8 cellular contexts compared by ENCODE assay signal in the genomic region with DNA sequence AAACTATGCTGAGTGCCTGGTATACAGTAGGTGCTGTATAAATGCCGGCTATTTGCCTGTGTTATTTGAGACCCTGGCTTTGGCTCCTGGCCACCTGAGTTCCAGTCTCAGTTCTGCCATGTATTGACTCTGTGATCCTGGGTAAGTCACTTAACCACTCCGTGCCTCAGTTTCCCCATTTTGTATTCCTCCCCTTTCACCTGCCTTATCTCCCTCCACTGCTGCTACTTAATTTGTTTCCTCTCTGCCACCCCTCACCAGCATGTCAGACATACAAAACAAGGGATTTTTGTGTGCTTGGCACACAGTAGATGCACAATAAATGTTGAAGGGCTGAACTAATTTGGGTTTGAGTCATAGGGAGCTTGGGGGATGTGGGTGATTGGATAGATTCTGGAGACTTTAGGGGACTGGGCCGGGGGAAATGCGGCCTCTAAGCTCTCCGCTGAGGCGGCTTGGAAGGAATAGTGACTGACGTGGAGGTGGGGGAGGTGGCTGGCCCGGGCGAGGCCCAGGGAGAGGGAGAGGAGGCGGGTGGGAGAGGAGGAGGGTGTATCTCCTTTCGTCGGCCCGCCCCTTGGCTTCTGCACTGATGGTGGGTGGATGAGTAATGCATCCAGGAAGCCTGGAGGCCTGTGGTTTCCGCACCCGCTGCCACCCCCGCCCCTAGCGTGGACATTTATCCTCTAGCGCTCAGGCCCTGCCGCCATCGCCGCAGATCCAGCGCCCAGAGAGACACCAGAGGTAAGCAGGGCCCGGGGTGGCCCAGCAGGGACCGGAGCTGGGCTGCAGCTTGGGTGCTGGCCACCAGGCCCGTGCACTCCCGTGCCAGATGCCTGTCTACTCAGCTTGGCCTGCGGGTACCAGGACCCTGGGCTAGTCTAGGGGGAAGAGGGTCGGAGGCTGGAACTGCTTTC. TPM values are rescaled to one million over a fixed set of nuclear protein-coding genes. Genes with fewer than 3 reads are reported as not detected.
A peak's percentile ranks its signal among the peaks of the same experiment; 100 is the strongest.
DNase-seq lines count a peak whose midpoint lies in the region; ATAC-seq, FAIRE-seq and TF ChIP-seq lines count a peak whose summit lies in the region.

TSS of gene TIMP1 (plus strand) at position 706 of the 917 bp plus-strand sequence. CDS start 980 bp downstream, outside the sequence.

- H3K4me3 Mint-ChIP-seq in activated CD8-positive, alpha-beta memory T cell treated with anti-CD3 and anti-CD28 coated beads, Interleukin-2, amount 10 ng/mL, durations not matched to agents 7 days and 5 days, result peak within 1 kb of the TSS; percentile 46

- WGBS in H1 (ENCODE audit: extremely low coverage in 1 of 2, insufficient coverage in 1 of 2, insufficient read length in 1 of 2, insufficient replicate concordance in 2 of 2, low coverage in 1 of 2, low lambda C conversion rate in 2 of 2, missing lambda C conversion rate in 1 of 2), 2 experiments, result 8% methylated on average over 15 of the region's 28 CpGs; no CpG with 5 or more reads in 1 of the 2 experiments
- WGBS in mesendoderm (ENCODE audit: extremely low coverage, insufficient coverage, low lambda C conversion rate), result no CpG with 5 or more reads among the region's 28 CpGs

- H2AK5ac ChIP-seq in H1 (ENCODE audit: low read depth, low read length), result no peak within 1 kb of the TSS
- no peak within 1 kb of the TSS for H2AK5ac ChIP-seq in mesendoderm (ENCODE audit: low read length)

- H3K4me3 ChIP-seq in H1 (ENCODE audit: extremely low read depth in 1 of 4, insufficient read depth in 2 of 4, low read depth in 3 of 4, low read length in 4 of 4), result peak within 1 kb of the TSS; percentile 45 to 66 (median 48)
- peak within 1 kb of the TSS; percentile 33 for H3K4me3 ChIP-seq in mesendoderm (ENCODE audit: low read length)

- ATAC-seq in GM18520 (IDR thresholded peaks at IDR 0.05; ENCODE audit: unreplicated experiment) (peak; percentile 49), HG02981 (IDR thresholded peaks at IDR 0.05; ENCODE audit: unreplicated experiment) (peak; percentile 91)
- peak; percentile 95 for ATAC-seq in activated CD8-positive, alpha-beta memory T cell treated with anti-CD3 and anti-CD28 coated beads, Interleukin-2, amount 10 ng/mL, durations not matched to agents 7 days and 5 days

- 0 out of 2 replicates have a peak within 1 kb of the TSS, but pooled peaks have one; percentile 27 for H2BK12ac ChIP-seq in H1 (ENCODE audit: low read depth, low read length)

- no peak within 1 kb of the TSS for H3K56ac ChIP-seq in H1 (replicated peaks; ENCODE audit: insufficient read length, low read depth, low read length)
- peak within 1 kb of the TSS; percentile 87 for H3K56ac ChIP-seq in mesendoderm (ENCODE audit: low read length)

- H4K8ac ChIP-seq in H1 (ENCODE audit: extremely low read depth, insufficient read depth, low read length), result no peak within 1 kb of the TSS
- H4K8ac ChIP-seq in mesendoderm (ENCODE audit: low read depth, low read length), result peak within 1 kb of the TSS; percentile 66

- H3K27me3 ChIP-seq in H1 (replicated peaks in 1 of 4; ENCODE audit: control insufficient read depth in 3 of 4, extremely low read depth in 1 of 4, insufficient read depth in 3 of 4, low read length in 3 of 4) (no peaks in the 10 kb centered on the region), mesendoderm (ENCODE audit: insufficient read depth, low read length, poor library complexity) (no peaks in the 10 kb centered on the region)

- peak within 1 kb of the TSS in 3 of 4 experiments; percentile 20 to 48 (median 43); a peak in 5 of 7 replicates for H3K9ac ChIP-seq in H1 (replicated peaks in 1 of 4; ENCODE audit: extremely low read depth in 1 of 4, low read depth in 3 of 4, low read length in 3 of 4)
- H3K9ac ChIP-seq in mesendoderm (ENCODE audit: low read length), result peak within 1 kb of the TSS; percentile 79

- H3K79me2 ChIP-seq in H1 (ENCODE audit: control insufficient read depth in 1 of 2, insufficient read depth in 2 of 2, low read length in 2 of 2) (no peaks in the 10 kb centered on the region), mesendoderm (ENCODE audit: control insufficient read depth, insufficient read depth, low read length) (no peaks in the 10 kb centered on the region)

- CTCF ChIA-PET in activated CD8-positive, alpha-beta memory T cell treated with anti-CD3 and anti-CD28 coated beads, Interleukin-2, amount 10 ng/mL, durations not matched to agents 7 days and 5 days (lab: Charles Lee), result interaction anchor here (0.6 to 1.4 kb wide), 3 partner anchors 14 to 52 kb away, joined by 3 to 4 read pairs (median 3); no protein-coding TSS in a partner anchor
- CTCF ChIA-PET in H1 (lab: Charles Lee; ENCODE audit: partially characterized antibody), result interaction anchor here (0.6 to 2.5 kb wide), 9 partner anchors 8 to 437 kb away, joined by 3 to 12 read pairs (median 4); partner anchors contain the start of gene RBM10

- H3K4me1 Mint-ChIP-seq in activated CD8-positive, alpha-beta memory T cell treated with anti-CD3 and anti-CD28 coated beads, Interleukin-2, amount 10 ng/mL, durations not matched to agents 7 days and 5 days, result peaks cover 28% of the 10 kb centered on the region

- H3K4me2 ChIP-seq in H1 (ENCODE audit: insufficient read depth in 1 of 2, low read depth in 2 of 2, low read length in 2 of 2) (peak within 1 kb of the TSS; percentile 66 to 67), mesendoderm (ENCODE audit: low read length) (peak within 1 kb of the TSS; percentile 31)

- peak; percentile 1 for DNase-seq in NK-92 (lab: John Stamatoyannopoulos, UW; ENCODE audit: unreplicated experiment)
- peak; percentile 91 for DNase-seq in activated CD8-positive, alpha-beta memory T cell treated with anti-CD3 and anti-CD28 coated beads, Interleukin-2, amount 10 ng/mL, durations not matched to agents 7 days and 5 days
- DNase-seq in H1 (ENCODE audit: low read depth in 1 of 2, low spot score in 2 of 2), result peak in 1 of 2 experiments; percentile 70
- peak; percentile 94 for DNase-seq in mesendoderm
- DNase-seq in stimulated activated CD8-positive, alpha-beta memory T cell treated with anti-CD3 and anti-CD28 coated beads, Interleukin-15, amount 100 ng/mL, for 1 hour (ENCODE audit: low read depth), result peak; percentile 54
- DNase-seq in NCI-H1930 (lab: John Stamatoyannopoulos, UW), result no peak

- H3K27ac Mint-ChIP-seq in activated CD8-positive, alpha-beta memory T cell treated with anti-CD3 and anti-CD28 coated beads, Interleukin-2, amount 10 ng/mL, durations not matched to agents 7 days and 5 days, result peak within 1 kb of the TSS; percentile 53

- H3K18ac ChIP-seq in H1 (ENCODE audit: extremely low read depth, low read length) (peak within 1 kb of the TSS; percentile 32), mesendoderm (ENCODE audit: low read length) (peak within 1 kb of the TSS; percentile 92)

- H3K23ac ChIP-seq in H1 (ENCODE audit: insufficient read length), result no peak within 1 kb of the TSS
- no peak within 1 kb of the TSS for H3K23ac ChIP-seq in mesendoderm (ENCODE audit: low read length)

- H3K4ac ChIP-seq in H1 (replicated peaks; ENCODE audit: insufficient read length, low read depth, low read length) (no peak within 1 kb of the TSS), mesendoderm (ENCODE audit: low read depth, low read length) (peak within 1 kb of the TSS; percentile 90)

- no peaks in the 10 kb centered on the region for H3K9me3 ChIP-seq in H1 (ENCODE audit: insufficient read depth in 2 of 2, low read depth in 1 of 2, low read length in 1 of 2)

- H2BK15ac ChIP-seq in H1 (ENCODE audit: low read length) (no peak within 1 kb of the TSS), mesendoderm (replicated peaks; ENCODE audit: low read depth) (no peak within 1 kb of the TSS)

- no peak for TF ChIP-seq CTCF in H1 (IDR thresholded peaks at IDR 0.05; ENCODE audit: control extremely low read depth in 1 of 3, insufficient read depth in 1 of 3, low read depth in 1 of 3, low read length in 3 of 3)

- no peaks in the 10 kb centered on the region for H3K9me3 Mint-ChIP-seq in activated CD8-positive, alpha-beta memory T cell treated with anti-CD3 and anti-CD28 coated beads, Interleukin-2, amount 10 ng/mL, durations not matched to agents 7 days and 5 days (ENCODE audit: low read depth)

- H3K14ac ChIP-seq in H1 (ENCODE audit: insufficient read length), result no peak within 1 kb of the TSS

- peak within 1 kb of the TSS; percentile 43 for H2BK120ac ChIP-seq in H1 (replicated peaks; ENCODE audit: low read depth, low read length)
- H2BK120ac ChIP-seq in mesendoderm (ENCODE audit: low read depth, low read length), result no peak within 1 kb of the TSS

- no peaks in the 10 kb centered on the region; the same call in 1 of the 2 replicates for H3K23me2 ChIP-seq in H1 (ENCODE audit: low read depth, low read length)

- peak in 1 of 2 experiments; percentile 37; a peak in 1 of 3 replicates for TF ChIP-seq POLR2A in H1 (IDR thresholded peaks at IDR 0.05; ENCODE audit: control extremely low read depth in 1 of 2, low read depth in 2 of 2, low read length in 2 of 2)

- H3K36me3 ChIP-seq in H1 (ENCODE audit: control insufficient read depth in 2 of 4, insufficient read depth in 4 of 4, low read length in 3 of 4) (no peaks in the 10 kb centered on the region; a peak in 1 of 8 replicates), mesendoderm (ENCODE audit: control insufficient read depth, insufficient read depth, low read length) (no peaks in the 10 kb centered on the region)

- POLR2A ChIA-PET in H1 (lab: Charles Lee; ENCODE audit: partially characterized antibody), result interaction anchor here (0.5 to 1.8 kb wide), 12 partner anchors 8 to 174 kb away, joined by 3 to 9 read pairs (median 4); no protein-coding TSS in a partner anchor

- H4K91ac ChIP-seq in H1 (replicated peaks; ENCODE audit: insufficient read length, low read length), result no peak within 1 kb of the TSS

- H2AFZ ChIP-seq in H1 (ENCODE audit: low read length), result no peak within 1 kb of the TSS

- no peak within 1 kb of the TSS for H3K27ac ChIP-seq in H1 (ENCODE audit: low read depth, low read length)
- H3K27ac ChIP-seq in mesendoderm (ENCODE audit: low read depth, low read length), result peak within 1 kb of the TSS; percentile 11

- peaks cover 0 to 7% (median 3%) of the 10 kb centered on the region in 4 experiments; a peak in 3 of 7 replicates for H3K4me1 ChIP-seq in H1 (replicated peaks in 1 of 4; ENCODE audit: control insufficient read depth in 3 of 4, insufficient read depth in 4 of 4, low read length in 3 of 4)
- no peaks in the 10 kb centered on the region for H3K4me1 ChIP-seq in mesendoderm (ENCODE audit: control insufficient read depth, low read depth, low read length)

- H3K79me1 ChIP-seq in H1 (ENCODE audit: low read depth, low read length) (no peaks in the 10 kb centered on the region), mesendoderm (ENCODE audit: low read length) (no peaks in the 10 kb centered on the region)

- H2BK20ac ChIP-seq in H1 (ENCODE audit: low read length), result 0 out of 2 replicates have a peak within 1 kb of the TSS, but pooled peaks have one; percentile 32

- no peak for TF ChIP-seq RAD21 in H1 (IDR thresholded peaks at IDR 0.05 in 1 of 2, conservative IDR thresholded peaks at IDR 0.05 in 1 of 2; ENCODE audit: low read depth in 2 of 2, low read length in 2 of 2)

- peak; percentile 50 for FAIRE-seq in H1 (lab: Jason Lieb, UNC)

- H3K36me3 Mint-ChIP-seq in activated CD8-positive, alpha-beta memory T cell treated with anti-CD3 and anti-CD28 coated beads, Interleukin-2, amount 10 ng/mL, durations not matched to agents 7 days and 5 days, result peaks cover 2% of the 10 kb centered on the region

- H2BK5ac ChIP-seq in H1 (ENCODE audit: low read depth, low read length) (no peak within 1 kb of the TSS; the same call in 1 of the 2 replicates), mesendoderm (ENCODE audit: low read length) (no peak within 1 kb of the TSS)

- no peak for TF ChIP-seq EP300 in H1 (IDR thresholded peaks at IDR 0.05; ENCODE audit: borderline replicate concordance in 1 of 2, low read depth in 2 of 2, low read length in 2 of 2)

- H4K20me1 ChIP-seq in H1 (replicated peaks in 1 of 2; ENCODE audit: control insufficient read depth in 1 of 2, insufficient read depth in 2 of 2, low read length in 2 of 2), result no peaks in the 10 kb centered on the region

- no peak within 1 kb of the TSS for H4K5ac ChIP-seq in H1 (ENCODE audit: insufficient read length, low read depth, low read length)
- no peak within 1 kb of the TSS for H4K5ac ChIP-seq in mesendoderm (ENCODE audit: low read length)

- peaks cover 2% of the 10 kb centered on the region for H3K27me3 Mint-ChIP-seq in activated CD8-positive, alpha-beta memory T cell treated with anti-CD3 and anti-CD28 coated beads, Interleukin-2, amount 10 ng/mL, durations not matched to agents 7 days and 5 days

RNA-seq across cellular contexts. Expression of gene TIMP1, which starts in this region (rescaled TPM):
- total RNA-seq in activated CD8-positive, alpha-beta memory T cell treated with anti-CD3 and anti-CD28 coated beads, Interleukin-2, amount 10 ng/mL, durations not matched to agents 7 days and 5 days, result 10 to 100 TPM; 14.5 to 23.5 TPM
- 58.6 and 62.5 TPM in 2 replicates for total RNA-seq in H1 (2021; fragmentation: NEBNext Ultra II Directional; extraction: Animal tissue kit (Norgen Biotek cat#: 25700))
- polyA plus RNA-seq in H1 (2011; rRNA removed), result 142 and 150 TPM in 2 replicates
- 69.7 TPM for polyA plus RNA-seq in H1 (2011; cell fraction: cytosol; rRNA removed)
- 88.2 TPM for polyA plus RNA-seq in H1 (2011; cell fraction: nucleus; rRNA removed)
- 81.9 to 101 TPM (median 98.2 TPM) in 4 replicates for polyA plus RNA-seq in H1 (2012, experiment 1 of 2)
- polyA plus RNA-seq in H1 (2012, experiment 2 of 2), result 154 TPM
- 90.2 TPM for polyA plus RNA-seq in H1 (2013, experiment 1 of 2)
- polyA plus RNA-seq in H1 (2013, experiment 2 of 2), result 106 TPM
- 93.8 and 111 TPM in 2 replicates for polyA minus RNA-seq in H1 (2011; rRNA and poly(A)+ RNA removed)
- 64.3 TPM for polyA minus RNA-seq in H1 (2011; cell fraction: cytosol; rRNA and poly(A)+ RNA removed)
- 34.6 TPM for polyA minus RNA-seq in H1 (2011; cell fraction: nucleus; rRNA and poly(A)+ RNA removed)
- 51.0 TPM for polyA plus RNA-seq in mesendoderm (2013, experiment 1 of 2)
- 54.0 TPM for polyA plus RNA-seq in mesendoderm (2013, experiment 2 of 2)

Comparison
In these comparisons a context has a peak if more than half of its experiments do, and no peak if none do; other contexts are left out.
1. DNase-seq: peak in NK-92 (single experiment), activated CD8-positive, alpha-beta memory T cell treated with anti-CD3 and anti-CD28 coated beads, Interleukin-2, amount 10 ng/mL, durations not matched to agents 7 days and 5 days (single experiment), mesendoderm (single experiment) and stimulated activated CD8-positive, alpha-beta memory T cell treated with anti-CD3 and anti-CD28 coated beads, Interleukin-15, amount 100 ng/mL, for 1 hour (single experiment); none in NCI-H1930 (0 of 2).
2. Peak in every context shown above with its lines, with median percentiles within 50 percentile points of each other: ATAC-seq.